Comparison of ENCODE assay signal across 7 cellular contexts in genomic region chr15:20582726-20583115, GRCh38. TPM values are rescaled to one million over a fixed set of nuclear protein-coding genes. Genes with fewer than 3 reads are reported as not detected.
"Had no signal": no experiment of that assay in that cellular context is flagged by ENCODE, and none has a peak within 500 bp of the region (broad histone marks: within the 10 kb centered on the region; RNA-seq: fewer than 3 reads in every experiment).

No MANE protein-coding gene starts in this region.

RNA-seq across cellular contexts. Expression of gene GOLGA6L6, which starts 41.1 kb away (rescaled TPM):
- total RNA-seq: K562, M059J, PC-9, Peyer's patch, RPMI7951, SJCRH30 had no signal
- polyA plus RNA-seq: IgD-negative memory B cell, K562 had no signal
